18 cellular contexts compared by ENCODE assay signal in genomic region chr5:169547508-169547907, GRCh38. TPM values are rescaled to one million over a fixed set of nuclear protein-coding genes. Genes with fewer than 3 reads are reported as not detected.
DNase-seq lines count a peak whose midpoint lies in the region; ATAC-seq and TF ChIP-seq lines count a peak whose summit lies in the region.
"Had no signal": no experiment of that assay in that cellular context is flagged by ENCODE, and none has a peak within 500 bp of the region (broad histone marks: within the 10 kb centered on the region; RNA-seq: fewer than 3 reads in every experiment).

No MANE protein-coding gene starts in this region.

- intact Hi-C loops in stomach (cut with DNase I; ENCODE audit: low total_unique reads) = loop anchor here (10.0 kb wide), 1 partner anchor 563 kb away; no protein-coding TSS in a partner anchor

- H3K9me3 ChIP-seq in smooth muscle cell (replicated peaks; ENCODE audit: low read depth) = no peaks in the 10 kb centered on the region
- H3K9me3 ChIP-seq in stomach = no peaks in the 10 kb centered on the region
- H3K9me3 ChIP-seq: esophagus squamous epithelium, heart right ventricle, SK-N-SH had no signal

- H3K9me3 Mint-ChIP-seq in activated naive CD4-positive, alpha-beta T cell treated with anti-CD3 and anti-CD28 coated beads, Interleukin-2, amount 50 U/mL, for 72 hours = no peaks in the 10 kb centered on the region
- no peaks in the 10 kb centered on the region for H3K9me3 Mint-ChIP-seq in activated naive CD4-positive, alpha-beta T cell treated with anti-CD3 and anti-CD28 coated beads, Interleukin-2, amount 10 ng/mL, durations not matched to agents 7 days and 5 days
- H3K9me3 Mint-ChIP-seq: activated CD4-positive, alpha-beta memory T cell treated with anti-CD3 and anti-CD28 coated beads for 36 hours; stimulated activated naive B cell treated with anti-CD40 and anti-IgM and Interleukin-4, amounts not matched to agents 10 μg/mL and 1 μg/mL and 100 μg/mL, for 72 hours had no signal

- DNase-seq in activated naive CD4-positive, alpha-beta T cell treated with anti-CD3 and anti-CD28 coated beads, Interleukin-2, amount 50 U/mL, for 72 hours (ENCODE audit: low spot score in 2 of 2) = no peak
- no peak for DNase-seq in activated naive CD4-positive, alpha-beta T cell treated with anti-CD3 and anti-CD28 coated beads, Interleukin-2, amount 10 ng/mL, durations not matched to agents 7 days and 5 days
- peak; percentile 6 for DNase-seq in NCI-H524 treated with DMSO at 0.1 percent for 48 hours (lab: John Stamatoyannopoulos, UW)
- peak; percentile 9 for DNase-seq in fibroblast of gingiva (ENCODE audit: low read depth)
- DNase-seq in smooth muscle cell (lab: John Stamatoyannopoulos, UW; ENCODE audit: unreplicated experiment) = no peak
- no peak for DNase-seq in HEK293T (ENCODE audit: extremely low spot score)
- DNase-seq in caudate nucleus (lab: John Stamatoyannopoulos, UW) = no peak
- no peak for DNase-seq in stomach
- DNase-seq: activated CD4-positive, alpha-beta memory T cell treated with anti-CD3 and anti-CD28 coated beads for 36 hours; activated T-cell treated with anti-CD3 and anti-CD28 coated beads, Interleukin-2, amount 50 U/mL, for 48 hours; dermis blood vessel endothelial cell; esophagus squamous epithelium; heart right ventricle; NCI-H1417 treated with DMSO at 0.1 percent for 48 hours; NCI-H226; stimulated activated naive B cell treated with anti-CD40 and anti-IgM and Interleukin-4, amounts not matched to agents 10 μg/mL and 1 μg/mL and 100 μg/mL, for 72 hours had no signal

- H3K4me2 ChIP-seq in smooth muscle cell = peak overlapping the region; percentile 53
- H3K4me2 ChIP-seq: SK-N-SH had no signal

- no peaks in the 10 kb centered on the region for H3K36me3 ChIP-seq in smooth muscle cell (ENCODE audit: low read depth)
- H3K36me3 ChIP-seq in stomach = no peaks in the 10 kb centered on the region
- H3K36me3 ChIP-seq: esophagus squamous epithelium, heart right ventricle had no signal

- TF ChIP-seq EP300 in stomach (IDR thresholded peaks at IDR 0.05) = no peak

- H3K4me1 ChIP-seq in smooth muscle cell (ENCODE audit: low read depth) (peaks cover 3% of the 10 kb centered on the region), stomach (no peaks in the 10 kb centered on the region)
- H3K4me1 ChIP-seq: esophagus squamous epithelium had no signal

- no peak overlapping the region for H3K27ac Mint-ChIP-seq in activated naive CD4-positive, alpha-beta T cell treated with anti-CD3 and anti-CD28 coated beads, Interleukin-2, amount 50 U/mL, for 72 hours
- no peak overlapping the region for H3K27ac Mint-ChIP-seq in activated naive CD4-positive, alpha-beta T cell treated with anti-CD3 and anti-CD28 coated beads, Interleukin-2, amount 10 ng/mL, durations not matched to agents 7 days and 5 days
- H3K27ac Mint-ChIP-seq: activated CD4-positive, alpha-beta memory T cell treated with anti-CD3 and anti-CD28 coated beads for 36 hours; stimulated activated naive B cell treated with anti-CD40 and anti-IgM and Interleukin-4, amounts not matched to agents 10 μg/mL and 1 μg/mL and 100 μg/mL, for 72 hours had no signal

- peak overlapping the region; percentile 11 for H2AFZ ChIP-seq in smooth muscle cell (ENCODE audit: low read depth)

- CTCF ChIA-PET in activated naive CD4-positive, alpha-beta T cell treated with anti-CD3 and anti-CD28 coated beads, Interleukin-2, amount 10 ng/mL, durations not matched to agents 7 days and 5 days (lab: Charles Lee) = no interaction called here
- CTCF ChIA-PET in HEK293T (lab: Yijun Ruan, JAX) = no interaction called here

- H3K4me3 ChIP-seq in smooth muscle cell = no peak overlapping the region
- H3K4me3 ChIP-seq in stomach = no peak overlapping the region
- H3K4me3 ChIP-seq: esophagus squamous epithelium, heart right ventricle had no signal

- H3K27me3 ChIP-seq in smooth muscle cell (ENCODE audit: low read depth) = peaks cover 11% of the 10 kb centered on the region
- H3K27me3 ChIP-seq in stomach = peaks cover 0 to 20% (median 0%) of the 10 kb centered on the region in 3 donors

- H4K20me1 ChIP-seq in smooth muscle cell (ENCODE audit: low read depth) = no peaks in the 10 kb centered on the region

- peak; percentile 16 to 23 for ATAC-seq in activated naive CD4-positive, alpha-beta T cell treated with anti-CD3 and anti-CD28 coated beads, Interleukin-2, amount 50 U/mL, for 72 hours
- ATAC-seq: HCT116; stimulated activated naive B cell treated with anti-CD40 and anti-IgM and Interleukin-4, amounts not matched to agents 10 μg/mL and 1 μg/mL and 100 μg/mL, for 72 hours had no signal

- WGBS in smooth muscle cell (ENCODE audit: low lambda C conversion rate) = 27% methylated on average over 3 of the region's 3 CpGs
- WGBS in stomach, 5 donors = 41 to 61% (median 50%) methylated on average over 3 of the region's 3 CpGs

- H3K4me3 Mint-ChIP-seq in activated naive CD4-positive, alpha-beta T cell treated with anti-CD3 and anti-CD28 coated beads, Interleukin-2, amount 10 ng/mL, durations not matched to agents 7 days and 5 days = no peak overlapping the region
- H3K4me3 Mint-ChIP-seq: activated CD4-positive, alpha-beta memory T cell treated with anti-CD3 and anti-CD28 coated beads for 36 hours; stimulated activated naive B cell treated with anti-CD40 and anti-IgM and Interleukin-4, amounts not matched to agents 10 μg/mL and 1 μg/mL and 100 μg/mL, for 72 hours had no signal

- peak overlapping the region; percentile 50 for H3K27ac ChIP-seq in smooth muscle cell (ENCODE audit: low read depth)
- H3K27ac ChIP-seq in caudate nucleus (ENCODE audit: low read depth, low read length) = no peak overlapping the region
- no peak overlapping the region for H3K27ac ChIP-seq in stomach
- H3K27ac ChIP-seq: esophagus squamous epithelium, heart right ventricle had no signal

- POLR2A ChIA-PET in HEK293T (lab: Yijun Ruan, JAX) = no interaction called here

- peaks cover 10% of the 10 kb centered on the region for H3K27me3 Mint-ChIP-seq in activated naive CD4-positive, alpha-beta T cell treated with anti-CD3 and anti-CD28 coated beads, Interleukin-2, amount 10 ng/mL, durations not matched to agents 7 days and 5 days

- peaks cover 7% of the 10 kb centered on the region for H3F3A ChIP-seq in smooth muscle cell (ENCODE audit: low read depth)

- TF ChIP-seq CTCF in smooth muscle cell (IDR thresholded peaks at IDR 0.05; ENCODE audit: borderline replicate concordance, insufficient read depth, poor library complexity, severe bottlenecking) (peak; percentile 3), stomach (IDR thresholded peaks at IDR 0.05) (no peak)

- TF ChIP-seq POLR2A in stomach (IDR thresholded peaks at IDR 0.05) = no peak

- no peaks in the 10 kb centered on the region for H3K4me1 Mint-ChIP-seq in activated naive CD4-positive, alpha-beta T cell treated with anti-CD3 and anti-CD28 coated beads, Interleukin-2, amount 10 ng/mL, durations not matched to agents 7 days and 5 days
- H3K4me1 Mint-ChIP-seq: stimulated activated naive B cell treated with anti-CD40 and anti-IgM and Interleukin-4, amounts not matched to agents 10 μg/mL and 1 μg/mL and 100 μg/mL, for 72 hours had no signal

- H3K9ac ChIP-seq in smooth muscle cell (ENCODE audit: low read depth) = no peak overlapping the region
- H3K9ac ChIP-seq: SK-N-SH had no signal

- H3K79me2 ChIP-seq in smooth muscle cell (ENCODE audit: low read depth) = no peaks in the 10 kb centered on the region

- peaks cover 0 to 1% of the 10 kb centered on the region in 2 donors for H3K36me3 Mint-ChIP-seq in activated naive CD4-positive, alpha-beta T cell treated with anti-CD3 and anti-CD28 coated beads, Interleukin-2, amount 50 U/mL, for 72 hours
- no peaks in the 10 kb centered on the region for H3K36me3 Mint-ChIP-seq in activated naive CD4-positive, alpha-beta T cell treated with anti-CD3 and anti-CD28 coated beads, Interleukin-2, amount 10 ng/mL, durations not matched to agents 7 days and 5 days
- H3K36me3 Mint-ChIP-seq: activated CD4-positive, alpha-beta memory T cell treated with anti-CD3 and anti-CD28 coated beads for 36 hours; stimulated activated naive B cell treated with anti-CD40 and anti-IgM and Interleukin-4, amounts not matched to agents 10 μg/mL and 1 μg/mL and 100 μg/mL, for 72 hours had no signal

TF ChIP-seq in HEK293T, 16 proteins besides CTCF, POLR2A, EP300 and RAD21:
- no peak for TF ChIP-seq SUZ12 (IDR thresholded peaks at IDR 0.05)

RNA-seq across cellular contexts. Expression of gene SPDL1, which starts 36.1 kb away (rescaled TPM):
- 10 to 100 TPM; 26.6 to 33.3 TPM for total RNA-seq in activated naive CD4-positive, alpha-beta T cell treated with anti-CD3 and anti-CD28 coated beads, Interleukin-2, amount 50 U/mL, for 72 hours
- total RNA-seq in smooth muscle cell = 34.9 and 75.2 TPM in 2 replicates
- polyA plus RNA-seq in smooth muscle cell = 25.7 and 28.0 TPM in 2 replicates
- 100 to 1,000 TPM in 1 of 5 donors, 10 to 100 TPM in 2, 1 to 10 TPM in 2; 4.8 to 140 (median 13.6) TPM for total RNA-seq in stomach
- 1 to 10 TPM; 5.4 to 5.7 (median 5.4) TPM for polyA plus RNA-seq in stomach

Comparison
In these comparisons a context has a peak if more than half of its experiments do, and no peak if none do; other contexts are left out.
1. DNase-seq: peak in NCI-H524 treated with DMSO at 0.1 percent for 48 hours (single experiment) and fibroblast of gingiva (single experiment); none in activated naive CD4-positive, alpha-beta T cell treated with anti-CD3 and anti-CD28 coated beads, Interleukin-2, amount 50 U/mL, for 72 hours (0 of 2), activated naive CD4-positive, alpha-beta T cell treated with anti-CD3 and anti-CD28 coated beads, Interleukin-2, amount 10 ng/mL, durations not matched to agents 7 days and 5 days (single experiment), smooth muscle cell (single experiment), HEK293T (single experiment), caudate nucleus (0 of 61) and stomach (single experiment).